In the genomic region with DNA sequence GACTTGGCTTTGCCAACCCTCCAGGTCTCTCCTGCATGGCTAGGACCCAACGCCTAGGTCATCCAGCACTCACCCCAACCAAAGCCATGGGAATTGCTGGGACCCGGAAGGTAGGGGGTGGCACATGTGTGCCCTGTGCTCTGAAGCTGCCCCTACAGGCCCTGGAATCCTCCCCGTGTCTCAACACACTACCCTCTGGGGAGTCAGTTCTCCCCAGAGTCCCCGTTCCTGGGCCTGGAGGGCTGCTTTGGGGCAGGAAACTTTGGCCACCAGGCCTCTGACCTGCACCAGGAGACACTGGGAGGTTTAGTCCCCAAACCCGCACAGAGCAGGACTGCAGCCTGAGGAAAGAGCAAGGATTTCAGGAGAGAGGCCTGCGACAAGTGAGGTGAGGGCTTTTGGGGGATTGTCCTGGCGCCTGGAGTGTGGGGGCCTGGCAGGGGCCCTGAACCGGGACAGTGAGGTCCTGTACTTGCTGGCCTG, we compare ENCODE assay signal across 10 cellular contexts. TPM values are rescaled to one million over a fixed set of nuclear protein-coding genes. Genes with fewer than 3 reads are reported as not detected.
DNase-seq lines count a peak whose midpoint lies in the region; ATAC-seq and TF ChIP-seq lines count a peak whose summit lies in the region.
"Had no signal": no experiment of that assay in that cellular context is flagged by ENCODE, and none has a peak within 500 bp of the region (broad histone marks: within the 10 kb centered on the region; RNA-seq: fewer than 3 reads in every experiment).

No MANE protein-coding gene starts in this region.

- no peaks in the 10 kb centered on the region for H3K27me3 Mint-ChIP-seq in activated naive CD4-positive, alpha-beta T cell treated with anti-CD3 and anti-CD28 coated beads, Interleukin-2, amount 50 U/mL, for 24 hours
- no peaks in the 10 kb centered on the region for H3K27me3 Mint-ChIP-seq in memory B cell

- H3K4me3 Mint-ChIP-seq in activated naive CD4-positive, alpha-beta T cell treated with anti-CD3 and anti-CD28 coated beads, Interleukin-2, amount 50 U/mL, for 24 hours: peak overlapping the region; percentile 94
- peak overlapping the region; percentile 97 for H3K4me3 Mint-ChIP-seq in memory B cell

- peak overlapping the region; percentile 99 for H3K27ac Mint-ChIP-seq in activated naive CD4-positive, alpha-beta T cell treated with anti-CD3 and anti-CD28 coated beads, Interleukin-2, amount 50 U/mL, for 24 hours
- peak overlapping the region; percentile 93 for H3K27ac Mint-ChIP-seq in memory B cell

- H3K27ac ChIP-seq in adrenal gland: peak overlapping the region in 3 of 5 donors; percentile 64 to 89 (median 74)
- peak overlapping the region; percentile 85 to 97 (median 94) for H3K27ac ChIP-seq in upper lobe of left lung

- TF ChIP-seq CTCF in adrenal gland (IDR thresholded peaks at IDR 0.05): no peak
- TF ChIP-seq CTCF in upper lobe of left lung (IDR thresholded peaks at IDR 0.05): no peak

- TF ChIP-seq EP300 in upper lobe of left lung (IDR thresholded peaks at IDR 0.05): no peak

- TF ChIP-seq POLR2A in adrenal gland (IDR thresholded peaks at IDR 0.05) (no peak), upper lobe of left lung (IDR thresholded peaks at IDR 0.05) (no peak)

- H3K9me3 Mint-ChIP-seq in activated naive CD4-positive, alpha-beta T cell treated with anti-CD3 and anti-CD28 coated beads, Interleukin-2, amount 50 U/mL, for 24 hours: no peaks in the 10 kb centered on the region
- no peaks in the 10 kb centered on the region for H3K9me3 Mint-ChIP-seq in memory B cell

- H3K4me1 Mint-ChIP-seq in activated naive CD4-positive, alpha-beta T cell treated with anti-CD3 and anti-CD28 coated beads, Interleukin-2, amount 50 U/mL, for 24 hours: peaks cover 41% of the 10 kb centered on the region
- peaks cover 30% of the 10 kb centered on the region for H3K4me1 Mint-ChIP-seq in memory B cell

- H3K36me3 ChIP-seq in adrenal gland (replicated peaks in 1 of 2) (no peaks in the 10 kb centered on the region), upper lobe of left lung (no peaks in the 10 kb centered on the region), HAP-1 (replicated peaks) (no peaks in the 10 kb centered on the region)

- H3K9me3 ChIP-seq in adrenal gland (replicated peaks in 1 of 3) (no peaks in the 10 kb centered on the region), upper lobe of left lung (no peaks in the 10 kb centered on the region), HAP-1 (no peaks in the 10 kb centered on the region)

- DNase-seq in activated naive CD4-positive, alpha-beta T cell treated with Interleukin-2 at 50 U/mL for 16 hours: no peak
- DNase-seq in adrenal gland (no peak), memory B cell (ENCODE audit: low spot score in 2 of 2) (no peak), upper lobe of left lung (no peak), HAP-1 (ENCODE audit: low spot score in 2 of 2) (no peak)
- DNase-seq: NCI-H1105 treated with DMSO at 0.1 percent for 48 hours had no signal

- H3K4me1 ChIP-seq in adrenal gland (replicated peaks in 1 of 2) (peaks cover 6 to 35% of the 10 kb centered on the region in 2 donors), upper lobe of left lung (peaks cover 42 to 71% (median 57%) of the 10 kb centered on the region in 4 donors), HAP-1 (peaks cover 30% of the 10 kb centered on the region)

- no peak for ATAC-seq in memory B cell (ENCODE audit: low read depth)
- no peak for ATAC-seq in upper lobe of left lung (ENCODE audit: low FRiP score in 2 of 2)
- ATAC-seq in HG02884 (IDR thresholded peaks at IDR 0.05; ENCODE audit: unreplicated experiment): no peak
- ATAC-seq in GM21528 (IDR thresholded peaks at IDR 0.05; ENCODE audit: low FRiP score, unreplicated experiment): no peak

- in situ Hi-C loops in HAP-1 (cut with MboI; ENCODE audit: low sequenced_read_pairs): no loop called here

- peak overlapping the region in 1 of 4 donors; percentile 45 for H3K4me3 ChIP-seq in adrenal gland
- H3K4me3 ChIP-seq in upper lobe of left lung: peak overlapping the region in 3 of 4 donors; percentile 6 to 67 (median 50)
- H3K4me3 ChIP-seq in HAP-1: no peak overlapping the region

- intact Hi-C loops in adrenal gland (cut with DNase I): no loop called here

- H3K27me3 ChIP-seq in adrenal gland (peaks cover 16% of the 10 kb centered on the region), upper lobe of left lung (peaks cover 0 to 9% (median 0%) of the 10 kb centered on the region in 4 donors), HAP-1 (ENCODE audit: low read depth) (no peaks in the 10 kb centered on the region)

- 64 to 85% (median 72%) methylated on average over 5 to 8 of the region's 8 CpGs for WGBS in adrenal gland, 4 donors
- WGBS in upper lobe of left lung, 2 donors: 65 to 100% methylated on average over 3 to 7 of the region's 8 CpGs

- peaks cover 11% of the 10 kb centered on the region for H3K36me3 Mint-ChIP-seq in activated naive CD4-positive, alpha-beta T cell treated with anti-CD3 and anti-CD28 coated beads, Interleukin-2, amount 50 U/mL, for 24 hours
- no peaks in the 10 kb centered on the region for H3K36me3 Mint-ChIP-seq in memory B cell

RNA-seq across cellular contexts. Expression of a gene that starts 0.5 kb away (rescaled TPM):
- total RNA-seq in adrenal gland (100 to 1,000 TPM in 3 of 8 donors, 10 to 100 TPM in 5; 52.8 to 238 (median 85.3) TPM), upper lobe of left lung (100 to 1,000 TPM in 1 of 6 donors, 10 to 100 TPM in 5; 16.8 to 119 (median 74.5) TPM)
- polyA plus RNA-seq in adrenal gland: 100 to 1,000 TPM in 2 of 3 donors, 10 to 100 TPM in 1; 84.6 to 360 (median 139) TPM

RNA-seq across cellular contexts. Expression of a gene that starts 5.7 kb away (rescaled TPM):
- 100 to 1,000 TPM in 7 of 8 donors, 10 to 100 TPM in 1; 96.5 to 269 (median 190) TPM for total RNA-seq in adrenal gland
- polyA plus RNA-seq in adrenal gland: 100 to 1,000 TPM; 290 to 835 (median 443) TPM
- total RNA-seq in upper lobe of left lung: 100 to 1,000 TPM; 113 to 704 (median 271) TPM

RNA-seq across cellular contexts. Expression of a gene that starts 7.3 kb away (rescaled TPM):
- total RNA-seq in adrenal gland (100 to 1,000 TPM; 120 to 946 (median 395) TPM), upper lobe of left lung (100 to 1,000 TPM; 132 to 860 (median 360) TPM)
- 1,000 to 10,000 TPM in 1 of 3 donors, 100 to 1,000 TPM in 2; 454 to 1,592 (median 502) TPM for polyA plus RNA-seq in adrenal gland

RNA-seq across cellular contexts. Expression of a gene that starts 14.0 kb away (rescaled TPM):
- total RNA-seq in adrenal gland (not detected), upper lobe of left lung (not detected)
- polyA plus RNA-seq in adrenal gland: not detected
- total RNA-seq: aorta had no signal
- polyA plus RNA-seq: aorta had no signal

RNA-seq across cellular contexts. Expression of a gene that starts 24.4 kb away (rescaled TPM):
- total RNA-seq in adrenal gland (1 to 10 TPM; 1.2 to 9.8 (median 7.1) TPM), upper lobe of left lung (100 to 1,000 TPM in 2 of 6 donors, 10 to 100 TPM in 4; 34.1 to 535 (median 65.2) TPM)
- polyA plus RNA-seq in adrenal gland: 10 to 100 TPM in 2 of 3 donors, under 1 TPM in 1; 0.55 to 77.2 (median 29.4) TPM
